17 cellular contexts compared by ENCODE assay signal in the genomic region with DNA sequence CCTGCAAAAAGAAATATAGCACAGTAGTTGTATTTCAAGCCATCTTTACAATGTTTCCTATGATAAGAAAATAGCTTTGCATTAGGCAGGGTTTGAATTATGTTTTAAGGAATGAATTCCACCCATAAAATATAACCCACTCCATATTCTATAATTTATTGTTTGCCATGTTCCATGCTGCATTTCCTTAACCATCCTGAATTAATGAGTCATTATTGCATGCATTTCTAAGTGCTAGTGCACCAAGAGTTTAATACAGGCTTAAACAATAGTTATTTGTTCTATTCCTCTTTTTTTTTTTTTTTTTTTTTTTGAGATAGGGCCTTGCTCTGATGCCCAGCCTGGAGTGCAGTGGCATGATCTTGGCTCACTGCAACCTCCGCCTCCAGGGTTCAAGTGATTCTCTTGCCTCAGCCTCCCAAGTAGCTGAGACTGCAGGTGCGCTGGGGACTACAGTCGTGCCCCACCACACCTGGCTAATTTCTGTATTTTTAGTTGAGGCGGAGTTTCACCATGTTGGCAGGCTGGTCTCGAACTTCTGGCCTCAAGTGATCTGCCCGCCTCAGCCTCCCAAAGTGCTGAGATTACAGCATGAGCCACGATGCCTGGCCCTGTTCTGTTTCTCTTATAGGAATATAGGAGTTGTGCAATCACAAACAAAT. TPM values are rescaled to one million over a fixed set of nuclear protein-coding genes. Genes with fewer than 3 reads are reported as not detected.
DNase-seq lines count a peak whose midpoint lies in the region; ATAC-seq, FAIRE-seq and TF ChIP-seq lines count a peak whose summit lies in the region.
"Had no signal": no experiment of that assay in that cellular context is flagged by ENCODE, and none has a peak within 500 bp of the region (broad histone marks: within the 10 kb centered on the region; RNA-seq: fewer than 3 reads in every experiment).

No MANE protein-coding gene starts in this region.

- H3K9me3 ChIP-seq in right cardiac atrium (ENCODE audit: control insufficient read depth, low read length) (no peaks in the 10 kb centered on the region), SJSA1 (replicated peaks) (no peaks in the 10 kb centered on the region), keratinocyte (ENCODE audit: control insufficient read depth, low read depth, low read length) (no peaks in the 10 kb centered on the region)
- H3K9me3 ChIP-seq: left lung had no signal

- dilution Hi-C loops in keratinocyte (cut with MboI; ENCODE audit: extremely low pct_ligation_motif_present, low sequenced_read_pairs): no loop called here

- FAIRE-seq in keratinocyte (lab: Jason Lieb, UNC) (no peak), HTR-8/SVneo (lab: Jason Lieb, UNC) (no peak)

- H3K4me1 ChIP-seq in right cardiac atrium (ENCODE audit: control insufficient read depth, insufficient read depth, low read length) (peaks cover 2% of the 10 kb centered on the region), SJSA1 (replicated peaks) (peaks cover 34% of the 10 kb centered on the region), keratinocyte (ENCODE audit: control insufficient read depth, extremely low read depth, insufficient read depth, low read length) (peaks cover 19% of the 10 kb centered on the region)

- ATAC-seq in right cardiac atrium (no peak), left ventricle myocardium superior (no peak), HG03432 (IDR thresholded peaks at IDR 0.05; ENCODE audit: unreplicated experiment) (no peak)
- ATAC-seq: naive thymus-derived CD8-positive, alpha-beta T cell; stimulated activated effector memory CD8-positive, alpha-beta T cell treated with anti-CD3 and anti-CD28 coated beads, Interleukin-12 subunit alpha, Interleukin-12 subunit beta, amount 100 ng/mL, for 72 hours had no signal

- no peak for TF ChIP-seq CTCF in keratinocyte (optimal IDR thresholded peaks at IDR 0.05 in 1 of 3, IDR thresholded peaks at IDR 0.05 in 1 of 3, conservative IDR thresholded peaks at IDR 0.05 in 1 of 3; ENCODE audit: extremely low read depth in 1 of 3, insufficient read depth in 2 of 3, low read length in 3 of 3)
- TF ChIP-seq CTCF in dorsolateral prefrontal cortex (IDR thresholded peaks at IDR 0.05 in 54 of 56, conservative IDR thresholded peaks at IDR 0.05 in 2 of 56; ENCODE audit: low read depth in 1 of 56, partially characterized antibody in 56 of 56): no peak

- 77% methylated on average over 7 of the region's 7 CpGs for WGBS in right cardiac atrium

- DNase-seq in right cardiac atrium (peak in 1 of 3 donors; percentile 22), left ventricle myocardium superior (no peak), SJSA1 (ENCODE audit: low read depth in 1 of 2, low spot score in 2 of 2) (no peak), keratinocyte (ENCODE audit: low read depth, low spot score) (no peak), HTR-8/SVneo (ENCODE audit: insufficient read length, low spot score) (no peak), dorsolateral prefrontal cortex (no peak)
- DNase-seq in activated CD8-positive, alpha-beta memory T cell treated with anti-CD3 and anti-CD28 coated beads, Interleukin-2, amount 50 U/mL, for 4 hours: no peak
- DNase-seq: CD8-positive, alpha-beta memory T cell; GF-D8; H9; left lung; NCI-H1930; stimulated activated CD4-positive, alpha-beta T cell treated with anti-CD3 and anti-CD28 coated beads, Interleukin-4, amount 100 ng/mL, for 4 hours had no signal

- H3K79me2 ChIP-seq in keratinocyte (ENCODE audit: control insufficient read depth, insufficient read depth, low read length): no peaks in the 10 kb centered on the region

- intact Hi-C loops in right cardiac atrium (cut with DNase I) (no loop called here), left ventricle myocardium superior (cut with micrococcal nuclease) (no loop called here), dorsolateral prefrontal cortex (cut with DNase I) (no loop called here)

- no peak overlapping the region for H2AFZ ChIP-seq in keratinocyte (ENCODE audit: control insufficient read depth, low read length)

- peak overlapping the region; percentile 52 for H3K27ac ChIP-seq in right cardiac atrium (ENCODE audit: low read length)
- H3K27ac ChIP-seq in SJSA1: peak overlapping the region; percentile 82
- peak overlapping the region; percentile 85 for H3K27ac ChIP-seq in keratinocyte (ENCODE audit: control insufficient read depth, insufficient read depth, low read length)
- peak overlapping the region in 13 of 59 donors; percentile 7 to 57 (median 29) for H3K27ac ChIP-seq in dorsolateral prefrontal cortex
- H3K27ac ChIP-seq: HL-60 had no signal

- H3K9me1 ChIP-seq in keratinocyte (ENCODE audit: control insufficient read depth, extremely low read depth, insufficient read depth, low read length): no peaks in the 10 kb centered on the region

- peak overlapping the region; percentile 50 for H3K9ac ChIP-seq in keratinocyte (ENCODE audit: control insufficient read depth, extremely low read depth, insufficient read depth, low read length)

- H4K20me1 ChIP-seq in keratinocyte (ENCODE audit: control insufficient read depth, extremely low read depth, insufficient read depth, low read length): no peaks in the 10 kb centered on the region

- H3K4me3 ChIP-seq in right cardiac atrium (ENCODE audit: low read length) (no peak overlapping the region), SJSA1 (no peak overlapping the region), keratinocyte (ENCODE audit: control insufficient read depth in 2 of 3, extremely low read depth in 1 of 3, insufficient read depth in 2 of 3, low read depth in 1 of 3, low read length in 3 of 3) (no peak overlapping the region), dorsolateral prefrontal cortex (no peak overlapping the region)
- H3K4me3 ChIP-seq: left lung had no signal

- no peaks in the 10 kb centered on the region for H3K27me3 ChIP-seq in right cardiac atrium (ENCODE audit: control insufficient read depth, insufficient read depth)
- no peaks in the 10 kb centered on the region for H3K27me3 ChIP-seq in SJSA1 (replicated peaks)
- H3K27me3 ChIP-seq in keratinocyte (ENCODE audit: control insufficient read depth, extremely low read depth, insufficient read depth, low read length): no peaks in the 10 kb centered on the region
- H3K27me3 ChIP-seq in dorsolateral prefrontal cortex: no peaks in the 10 kb centered on the region
- H3K27me3 ChIP-seq: left lung had no signal

- peak overlapping the region; percentile 66 for H3K4me2 ChIP-seq in keratinocyte (ENCODE audit: control insufficient read depth, extremely low read depth, insufficient read depth, low read depth, low read length)

- H3K36me3 ChIP-seq in SJSA1 (peaks cover 37% of the 10 kb centered on the region), keratinocyte (ENCODE audit: control insufficient read depth in 2 of 2, extremely low read depth in 1 of 2, insufficient read depth in 2 of 2, low read length in 2 of 2) (no peaks in the 10 kb centered on the region)

RNA-seq across cellular contexts. Expression of a gene that starts 45.4 kb away (rescaled TPM):
- total RNA-seq in right cardiac atrium (10 to 100 TPM; 12.4 to 15.1 (median 12.9) TPM), left ventricle myocardium superior (9.7 TPM), dorsolateral prefrontal cortex (10 to 100 TPM; 33.7 to 74.8 (median 59.0) TPM)
- polyA plus RNA-seq in right cardiac atrium (3.8 TPM), keratinocyte (6.0 to 8.5 TPM (median 7.2 TPM) in 3 replicates)
- 13.0 and 13.2 TPM in 2 replicates for total RNA-seq in SJSA1 (2014; rRNA removed; shearing (Covaris generic))
- 7.4 TPM for polyA plus RNA-seq in keratinocyte (2011; ENCODE audit: low read depth)
- 2.2 and 4.1 TPM in 2 replicates for polyA plus RNA-seq in keratinocyte (2011; cell fraction: cytosol; rRNA removed)
- 8.3 and 10.5 TPM in 2 replicates for polyA plus RNA-seq in keratinocyte (2011; cell fraction: nucleus; rRNA removed)
- 5.0 and 7.3 TPM in 2 replicates for polyA plus RNA-seq in keratinocyte (2012; ENCODE audit: low replicate concordance)
- 3.3 to 13.9 TPM (median 9.6 TPM) in 3 replicates for polyA minus RNA-seq in keratinocyte
- 4.4 TPM for polyA minus RNA-seq in keratinocyte (2011; cell fraction: cytosol; rRNA and poly(A)+ RNA removed)
- polyA minus RNA-seq in keratinocyte (2011; cell fraction: nucleus; rRNA and poly(A)+ RNA removed): 10.6 and 19.7 TPM in 2 replicates
